8 cellular contexts compared by ENCODE assay signal in genomic region chr2:237693281-237694039, GRCh38.
DNase-seq lines count a peak whose midpoint lies in the region; ATAC-seq, FAIRE-seq and TF ChIP-seq lines count a peak whose summit lies in the region.

No MANE protein-coding gene starts in this region.

- TF ChIP-seq RAD21 in A549 (conservative IDR thresholded peaks at IDR 0.05 in 1 of 2, IDR thresholded peaks at IDR 0.05 in 1 of 2) = no peak

- H3K4me1 Mint-ChIP-seq in nephron progenitor cell = peaks cover 85% of the 10 kb centered on the region

- H3K4me2 ChIP-seq in A549 = peak overlapping the region; percentile 95

- WGBS in A549 (ENCODE audit: missing lambda C conversion rate) = 10% methylated on average over 6 of the region's 6 CpGs

- peaks cover 62% of the 10 kb centered on the region for H3K4me1 ChIP-seq in A549
- H3K4me1 ChIP-seq in effector memory CD4-positive, alpha-beta T cell (ENCODE audit: control insufficient read depth, insufficient read depth, low read length, poor library complexity, severe bottlenecking) = peaks cover 67% of the 10 kb centered on the region

- no peak overlapping the region for H3K27ac Mint-ChIP-seq in nephron progenitor cell

- no peaks in the 10 kb centered on the region for H3K36me3 ChIP-seq in effector memory CD4-positive, alpha-beta T cell (ENCODE audit: control insufficient read depth, insufficient read depth, low read length)

- peak overlapping the region; percentile 77 for H3K4me3 Mint-ChIP-seq in nephron progenitor cell

- CTCF ChIA-PET in A549 (lab: Yijun Ruan, JAX) = interaction anchor here (1.2 to 2.6 kb wide), 5 partner anchors 9 to 51 kb away, joined by 3 to 14 read pairs (median 5); no protein-coding TSS in a partner anchor

- POLR2A ChIA-PET in A549 (lab: Yijun Ruan, JAX) = interaction anchor here (1.5 kb wide), 1 partner anchor 38 kb away, joined by 9 read pairs; no protein-coding TSS in a partner anchor

- no peaks in the 10 kb centered on the region for H3K9me3 Mint-ChIP-seq in nephron progenitor cell

- peak; percentile 7 to 16; a peak in 3 of 6 replicates for ATAC-seq in A549
- no peak for ATAC-seq in GM18505 (IDR thresholded peaks at IDR 0.05; ENCODE audit: unreplicated experiment)

- H3K9me3 ChIP-seq in A549 = no peaks in the 10 kb centered on the region
- no peaks in the 10 kb centered on the region for H3K9me3 ChIP-seq in effector memory CD4-positive, alpha-beta T cell (ENCODE audit: control insufficient read depth, low read length)

- no peak for TF ChIP-seq EP300 in A549 (IDR thresholded peaks at IDR 0.05)

- no peak for TF ChIP-seq CTCF in A549 (IDR thresholded peaks at IDR 0.05)
- no peak for TF ChIP-seq CTCF in nephron progenitor cell (IDR thresholded peaks at IDR 0.05)

- H3K27me3 ChIP-seq in effector memory CD4-positive, alpha-beta T cell (replicated peaks; ENCODE audit: control insufficient read depth, insufficient read depth, low read length, poor library complexity, severe bottlenecking) = no peaks in the 10 kb centered on the region

- DNase-seq in A549 (ENCODE audit: low read depth in 1 of 2, low spot score in 1 of 2) (peak; percentile 63 to 69), GM18507 (ENCODE audit: extremely low spot score, insufficient read length, low read depth) (no peak), RPMI8226 (peak; percentile 42), nephron progenitor cell (no peak), NCI-H2107 (lab: John Stamatoyannopoulos, UW) (no peak), middle frontal gyrus (ENCODE audit: extremely low spot score, low spot score) (no peak)
- DNase-seq in effector memory CD4-positive, alpha-beta T cell = no peak

- TF ChIP-seq POLR2A in A549 (IDR thresholded peaks at IDR 0.05; ENCODE audit: low read length) (no peak), GM18505 (IDR thresholded peaks at IDR 0.05; ENCODE audit: borderline replicate concordance, extremely low read depth, insufficient read depth, insufficient read length) (no peak)

- peaks cover 28% of the 10 kb centered on the region for H3K27me3 Mint-ChIP-seq in nephron progenitor cell (ENCODE audit: low read depth, poor library complexity)

- FAIRE-seq in A549 (lab: Jason Lieb, UNC) (no peak), GM18507 (lab: Jason Lieb, UNC) (peak; percentile 52)

- H3K36me3 Mint-ChIP-seq in nephron progenitor cell (ENCODE audit: low read depth) = no peaks in the 10 kb centered on the region

- H3K4me3 ChIP-seq in A549 = peak overlapping the region; percentile 82
- peak overlapping the region; percentile 89 for H3K4me3 ChIP-seq in effector memory CD4-positive, alpha-beta T cell (ENCODE audit: insufficient read depth, low read depth, low read length, poor library complexity, severe bottlenecking)

- peak overlapping the region; percentile 96 to 98 for H3K27ac ChIP-seq in A549
- H3K27ac ChIP-seq in effector memory CD4-positive, alpha-beta T cell (ENCODE audit: insufficient read depth, low read length, poor library complexity, severe bottlenecking) = peak overlapping the region; percentile 96

TF ChIP-seq in A549, 52 proteins besides CTCF, POLR2A, EP300 and RAD21:
- TF ChIP-seq JUNB (IDR thresholded peaks at IDR 0.05) (peak; percentile 25; the same call in 1 of the 2 replicates), MAX (IDR thresholded peaks at IDR 0.05) (peak; percentile 21; the same call in 1 of the 2 replicates), FOSL2 (IDR thresholded peaks at IDR 0.05) (0 out of 2 replicates have a peak, but pooled peaks have one; percentile 30), FOSL2 (CRISPR knock-in tag; IDR thresholded peaks at IDR 0.05) (peak; percentile 71), POLR2AphosphoS2 (conservative IDR thresholded peaks at IDR 0.05; ENCODE audit: low read length) (0 out of 2 replicates have a peak, but pooled peaks have one; percentile 57), CBX8 (IDR thresholded peaks at IDR 0.05) (no peak), CEBPB (IDR thresholded peaks at IDR 0.05) (peak; percentile 29 to 43; a peak in 1 of 4 replicates), KDM1A (IDR thresholded peaks at IDR 0.05; ENCODE audit: low read depth) (no peak), HOXA7 (CRISPR knock-in tag; IDR thresholded peaks at IDR 0.05) (0 out of 2 replicates have a peak, but pooled peaks have one; percentile 10)
TF ChIP-seq in A549: peak in this region for 6.

Comparison
In these comparisons a context has a peak if more than half of its experiments do, and no peak if none do; other contexts are left out.
1. DNase-seq: peak in A549 (2 of 2) and RPMI8226 (single experiment); none in GM18507 (single experiment), effector memory CD4-positive, alpha-beta T cell (0 of 3), nephron progenitor cell (single experiment), NCI-H2107 (single experiment) and middle frontal gyrus (single experiment).